ENCODE assay signal across 18 cellular contexts in the genomic region with DNA sequence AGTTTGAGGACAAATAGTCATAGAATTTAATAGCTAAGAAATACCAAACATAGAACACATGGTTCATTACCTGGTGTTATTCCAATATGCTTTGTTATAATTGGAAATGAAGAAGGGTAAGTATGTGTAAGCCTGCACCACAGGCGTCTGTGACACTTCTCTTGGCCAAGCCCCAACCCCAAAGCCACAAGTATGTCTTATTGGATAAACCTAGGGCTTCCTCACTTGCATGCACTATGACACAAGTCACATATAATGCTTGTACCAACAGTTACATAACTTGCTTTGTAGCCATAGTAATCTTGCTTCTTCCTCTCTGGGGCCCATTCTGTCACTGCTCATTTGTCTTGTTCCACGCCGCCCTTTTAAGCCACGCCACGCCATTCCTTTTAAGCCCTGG. TPM values are rescaled to one million over a fixed set of nuclear protein-coding genes. Genes with fewer than 3 reads are reported as not detected.
DNase-seq lines count a peak whose midpoint lies in the region; ATAC-seq and TF ChIP-seq lines count a peak whose summit lies in the region.
"Had no signal": no experiment of that assay in that cellular context is flagged by ENCODE, and none has a peak within 500 bp of the region (broad histone marks: within the 10 kb centered on the region; RNA-seq: fewer than 3 reads in every experiment).

No MANE protein-coding gene starts in this region.

- no peaks in the 10 kb centered on the region for H4K20me1 ChIP-seq in SK-N-SH (ENCODE audit: insufficient read depth)

- no peak overlapping the region for H3K4me2 ChIP-seq in SK-N-SH
- H3K4me2 ChIP-seq: KMS-11 had no signal

- no peaks in the 10 kb centered on the region for H3K79me2 ChIP-seq in SK-N-SH (ENCODE audit: insufficient read depth)

- DNase-seq in GM04503 (ENCODE audit: low read depth) (peak; percentile 80), SJCRH30 (peak; percentile 18 to 24), fibroblast of gingiva (ENCODE audit: low read depth) (peak; percentile 43), renal cortical epithelial cell (ENCODE audit: low read depth) (peak; percentile 1), NCI-H524 (lab: John Stamatoyannopoulos, UW) (no peak), SK-N-SH (no peak)
- DNase-seq: activated CD4-positive, alpha-beta T cell treated with anti-CD3 and anti-CD28 coated beads, Interleukin-2, amount 50 U/mL, for 4 hours; CD8-positive, alpha-beta T cell; NCI-H2171; T-helper 17 cell had no signal

- H3K9me3 ChIP-seq in SJCRH30 (replicated peaks), result no peaks in the 10 kb centered on the region
- H3K9me3 ChIP-seq in SK-N-SH, result no peaks in the 10 kb centered on the region
- H3K9me3 ChIP-seq: breast epithelium had no signal

- H3K27me3 ChIP-seq in SJCRH30, result no peaks in the 10 kb centered on the region
- no peaks in the 10 kb centered on the region for H3K27me3 ChIP-seq in SK-N-SH (ENCODE audit: insufficient read depth)
- H3K27me3 ChIP-seq: breast epithelium had no signal

- H3K9me2 ChIP-seq in SK-N-SH, result no peaks in the 10 kb centered on the region

- TF ChIP-seq EP300 in SK-N-SH (IDR thresholded peaks at IDR 0.05; ENCODE audit: borderline replicate concordance in 1 of 2, low read depth in 1 of 2, low read length in 1 of 2), result no peak

- H3K27ac ChIP-seq in SJCRH30, result no peak overlapping the region
- H3K27ac ChIP-seq in SK-N-SH (ENCODE audit: low read depth in 2 of 2, low read length in 1 of 2), result no peak overlapping the region
- H3K27ac ChIP-seq: breast epithelium, KMS-11 had no signal

- H3K36me3 ChIP-seq in SJCRH30 (no peaks in the 10 kb centered on the region), SK-N-SH (replicated peaks in 1 of 2; ENCODE audit: control insufficient read depth in 1 of 2, insufficient read depth in 2 of 2, low read length in 1 of 2) (no peaks in the 10 kb centered on the region)
- H3K36me3 ChIP-seq: breast epithelium had no signal

- no peak overlapping the region for H3K9ac ChIP-seq in SK-N-SH
- H3K9ac ChIP-seq: KMS-11 had no signal

- H3K4me3 ChIP-seq in SJCRH30 (no peak overlapping the region), SK-N-SH (ENCODE audit: low read depth in 2 of 2, low read length in 1 of 2) (no peak overlapping the region)
- H3K4me3 ChIP-seq: breast epithelium had no signal

- CTCF ChIA-PET in SK-N-SH (lab: Yijun Ruan, JAX), result no interaction called here

- WGBS in SK-N-SH (ENCODE audit: low lambda C conversion rate), result 3% methylated on average over 5 of the region's 5 CpGs

- no peaks in the 10 kb centered on the region for H3F3A ChIP-seq in SK-N-SH (replicated peaks; ENCODE audit: insufficient read depth)

- no peak for TF ChIP-seq RAD21 in SK-N-SH (IDR thresholded peaks at IDR 0.05; ENCODE audit: low read length)

- no peak overlapping the region for H2AFZ ChIP-seq in SK-N-SH (ENCODE audit: low read depth)

- ATAC-seq in HG03565 (IDR thresholded peaks at IDR 0.05; ENCODE audit: unreplicated experiment) (no peak), HG02973 (IDR thresholded peaks at IDR 0.05; ENCODE audit: unreplicated experiment) (no peak)
- ATAC-seq: CD8-positive, alpha-beta T cell; T-helper 17 cell had no signal

- H3K4me1 ChIP-seq in SJCRH30 (peaks cover 3% of the 10 kb centered on the region; the same call in 1 of the 2 replicates), SK-N-SH (ENCODE audit: control insufficient read depth in 1 of 2, insufficient read depth in 2 of 2, low read depth in 1 of 2, low read length in 1 of 2) (no peaks in the 10 kb centered on the region)
- H3K4me1 ChIP-seq: breast epithelium had no signal

- POLR2A ChIA-PET in SK-N-SH (lab: Yijun Ruan, JAX), result no interaction called here

- TF ChIP-seq CTCF in SK-N-SH (IDR thresholded peaks at IDR 0.05), result no peak

TF ChIP-seq in SK-N-SH, 30 proteins besides CTCF, POLR2A, EP300 and RAD21:
- no peak for TF ChIP-seq RXRA (IDR thresholded peaks at IDR 0.05; ENCODE audit: borderline replicate concordance, low read depth)
- TF ChIP-seq, protein P1, sequence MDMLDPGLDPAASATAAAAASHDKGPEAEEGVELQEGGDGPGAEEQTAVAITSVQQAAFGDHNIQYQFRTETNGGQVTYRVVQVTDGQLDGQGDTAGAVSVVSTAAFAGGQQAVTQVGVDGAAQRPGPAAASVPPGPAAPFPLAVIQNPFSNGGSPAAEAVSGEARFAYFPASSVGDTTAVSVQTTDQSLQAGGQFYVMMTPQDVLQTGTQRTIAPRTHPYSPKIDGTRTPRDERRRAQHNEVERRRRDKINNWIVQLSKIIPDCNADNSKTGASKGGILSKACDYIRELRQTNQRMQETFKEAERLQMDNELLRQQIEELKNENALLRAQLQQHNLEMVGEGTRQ (IDR thresholded peaks at IDR 0.05; ENCODE audit: borderline replicate concordance, low read depth, low read length), result no peak
- TF ChIP-seq, protein P2, sequence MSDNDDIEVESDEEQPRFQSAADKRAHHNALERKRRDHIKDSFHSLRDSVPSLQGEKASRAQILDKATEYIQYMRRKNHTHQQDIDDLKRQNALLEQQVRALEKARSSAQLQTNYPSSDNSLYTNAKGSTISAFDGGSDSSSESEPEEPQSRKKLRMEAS (IDR thresholded peaks at IDR 0.05; ENCODE audit: low read depth), result no peak
- no peak for TF ChIP-seq RCOR1 (IDR thresholded peaks at IDR 0.05; ENCODE audit: low read length)
- TF ChIP-seq, protein P3, sequence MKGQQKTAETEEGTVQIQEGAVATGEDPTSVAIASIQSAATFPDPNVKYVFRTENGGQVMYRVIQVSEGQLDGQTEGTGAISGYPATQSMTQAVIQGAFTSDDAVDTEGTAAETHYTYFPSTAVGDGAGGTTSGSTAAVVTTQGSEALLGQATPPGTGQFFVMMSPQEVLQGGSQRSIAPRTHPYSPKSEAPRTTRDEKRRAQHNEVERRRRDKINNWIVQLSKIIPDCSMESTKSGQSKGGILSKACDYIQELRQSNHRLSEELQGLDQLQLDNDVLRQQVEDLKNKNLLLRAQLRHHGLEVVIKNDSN (IDR thresholded peaks at IDR 0.05; ENCODE audit: borderline replicate concordance, low read depth), result no peak
- no peak for TF ChIP-seq FOSL2 (IDR thresholded peaks at IDR 0.05; ENCODE audit: borderline replicate concordance, low read depth)
- TF ChIP-seq, protein P4, sequence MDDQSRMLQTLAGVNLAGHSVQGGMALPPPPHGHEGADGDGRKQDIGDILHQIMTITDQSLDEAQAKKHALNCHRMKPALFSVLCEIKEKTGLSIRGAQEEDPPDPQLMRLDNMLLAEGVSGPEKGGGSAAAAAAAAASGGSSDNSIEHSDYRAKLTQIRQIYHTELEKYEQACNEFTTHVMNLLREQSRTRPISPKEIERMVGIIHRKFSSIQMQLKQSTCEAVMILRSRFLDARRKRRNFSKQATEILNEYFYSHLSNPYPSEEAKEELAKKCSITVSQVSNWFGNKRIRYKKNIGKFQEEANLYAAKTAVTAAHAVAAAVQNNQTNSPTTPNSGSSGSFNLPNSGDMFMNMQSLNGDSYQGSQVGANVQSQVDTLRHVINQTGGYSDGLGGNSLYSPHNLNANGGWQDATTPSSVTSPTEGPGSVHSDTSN (IDR thresholded peaks at IDR 0.05), result no peak
- no peak for TF ChIP-seq TCF12 (IDR thresholded peaks at IDR 0.05)
- TF ChIP-seq POLR2AphosphoS5 (IDR thresholded peaks at IDR 0.05; ENCODE audit: low read depth, low read length), result no peak
- TF ChIP-seq, protein P5, sequence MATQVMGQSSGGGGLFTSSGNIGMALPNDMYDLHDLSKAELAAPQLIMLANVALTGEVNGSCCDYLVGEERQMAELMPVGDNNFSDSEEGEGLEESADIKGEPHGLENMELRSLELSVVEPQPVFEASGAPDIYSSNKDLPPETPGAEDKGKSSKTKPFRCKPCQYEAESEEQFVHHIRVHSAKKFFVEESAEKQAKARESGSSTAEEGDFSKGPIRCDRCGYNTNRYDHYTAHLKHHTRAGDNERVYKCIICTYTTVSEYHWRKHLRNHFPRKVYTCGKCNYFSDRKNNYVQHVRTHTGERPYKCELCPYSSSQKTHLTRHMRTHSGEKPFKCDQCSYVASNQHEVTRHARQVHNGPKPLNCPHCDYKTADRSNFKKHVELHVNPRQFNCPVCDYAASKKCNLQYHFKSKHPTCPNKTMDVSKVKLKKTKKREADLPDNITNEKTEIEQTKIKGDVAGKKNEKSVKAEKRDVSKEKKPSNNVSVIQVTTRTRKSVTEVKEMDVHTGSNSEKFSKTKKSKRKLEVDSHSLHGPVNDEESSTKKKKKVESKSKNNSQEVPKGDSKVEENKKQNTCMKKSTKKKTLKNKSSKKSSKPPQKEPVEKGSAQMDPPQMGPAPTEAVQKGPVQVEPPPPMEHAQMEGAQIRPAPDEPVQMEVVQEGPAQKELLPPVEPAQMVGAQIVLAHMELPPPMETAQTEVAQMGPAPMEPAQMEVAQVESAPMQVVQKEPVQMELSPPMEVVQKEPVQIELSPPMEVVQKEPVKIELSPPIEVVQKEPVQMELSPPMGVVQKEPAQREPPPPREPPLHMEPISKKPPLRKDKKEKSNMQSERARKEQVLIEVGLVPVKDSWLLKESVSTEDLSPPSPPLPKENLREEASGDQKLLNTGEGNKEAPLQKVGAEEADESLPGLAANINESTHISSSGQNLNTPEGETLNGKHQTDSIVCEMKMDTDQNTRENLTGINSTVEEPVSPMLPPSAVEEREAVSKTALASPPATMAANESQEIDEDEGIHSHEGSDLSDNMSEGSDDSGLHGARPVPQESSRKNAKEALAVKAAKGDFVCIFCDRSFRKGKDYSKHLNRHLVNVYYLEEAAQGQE (IDR thresholded peaks at IDR 0.05; ENCODE audit: low read depth, low read length), result no peak
- TF ChIP-seq NRF1 (IDR thresholded peaks at IDR 0.05; ENCODE audit: low read depth, low read length), result no peak
- TF ChIP-seq TEAD4 (IDR thresholded peaks at IDR 0.05; ENCODE audit: borderline replicate concordance, insufficient read depth), result no peak

RNA-seq across cellular contexts. Expression of a gene that starts 48.2 kb away (rescaled TPM):
- 0.94 and 1.1 TPM in 2 replicates for total RNA-seq in SJCRH30 (2014; rRNA removed; shearing (Covaris generic))
- 0.17 and 0.45 TPM in 2 replicates for total RNA-seq in renal cortical epithelial cell
- polyA plus RNA-seq in SK-N-SH (2012; rRNA removed), result not detected in 2 replicates
- polyA plus RNA-seq in SK-N-SH (2012; cell fraction: cytosol; rRNA removed), result not detected in 2 replicates
- not detected in 2 replicates for polyA plus RNA-seq in SK-N-SH (2012; cell fraction: nucleus; rRNA removed)
- total RNA-seq: activated T-helper 2 cell treated with anti-CD3 and anti-CD28 coated beads, Interferon-gamma antibody, Interleukin-2, Interleukin-4, amounts not matched to agents 10 μg/mL and 5 μg/mL and 100 μg/mL, durations not matched to agents 14 hours and 24 hours and 36 hours; CD8-positive, alpha-beta T cell; mononuclear cell; OCI-LY7; pulmonary artery endothelial cell; T-helper 17 cell had no signal

Comparison
In these comparisons a context has a peak if more than half of its experiments do, and no peak if none do; other contexts are left out.
1. DNase-seq: peak in GM04503 (single experiment), SJCRH30 (2 of 2), fibroblast of gingiva (single experiment) and renal cortical epithelial cell (single experiment); none in NCI-H524 (0 of 2) and SK-N-SH (single experiment).